ENCODE assay signal across 8 cellular contexts in the genomic region with DNA sequence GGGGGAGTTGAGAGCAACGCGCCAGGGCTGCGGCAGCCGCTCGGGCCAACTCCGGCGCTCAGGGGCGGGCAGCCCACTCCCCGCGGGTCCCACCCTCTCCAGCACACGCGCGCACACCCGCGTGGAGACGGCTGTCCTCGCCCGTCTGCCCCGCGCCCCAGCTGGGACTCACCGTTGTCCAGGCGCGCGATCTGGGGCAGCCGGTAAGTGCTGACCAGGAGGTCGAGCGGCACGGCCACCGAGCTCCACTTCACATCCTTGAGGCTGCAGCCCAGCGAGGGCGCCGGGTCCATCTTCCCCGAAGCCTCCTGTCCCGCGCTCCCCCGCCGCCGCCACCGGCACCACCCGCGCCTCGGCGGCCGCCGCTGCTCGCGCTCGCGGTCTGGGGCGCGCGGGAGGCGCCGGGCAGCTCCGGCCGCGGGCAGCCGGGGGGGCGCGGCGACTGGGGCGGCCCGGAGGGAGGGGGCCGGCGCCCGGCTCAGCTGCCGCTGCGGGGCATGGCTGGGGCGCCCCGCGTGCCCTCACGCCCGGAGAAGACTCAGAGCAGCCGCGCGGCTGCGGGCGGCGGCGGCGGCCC. TPM values are rescaled to one million over a fixed set of nuclear protein-coding genes. Genes with fewer than 3 reads are reported as not detected.
A peak's percentile ranks its signal among the peaks of the same experiment; 100 is the strongest.
DNase-seq lines count a peak whose midpoint lies in the region; ATAC-seq, FAIRE-seq and TF ChIP-seq lines count a peak whose summit lies in the region.

No MANE protein-coding gene starts in this region.

- H3K27ac ChIP-seq in HEK293 (ENCODE audit: extremely low read depth, low read depth, low read length) (peak overlapping the region; percentile 70; the same call in 1 of the 2 replicates), endothelial cell of umbilical vein (ENCODE audit: insufficient read depth, low read depth, low read length) (peak overlapping the region; percentile 9)

- DNase-seq in EH (ENCODE audit: low read depth) (peak; percentile 13), T-helper 17 cell (no peak), endothelial cell of umbilical vein (ENCODE audit: low read depth, low spot score) (peak; percentile 42), mucosa of gallbladder (ENCODE audit: low spot score) (peak; percentile 21), cerebellum (ENCODE audit: low spot score) (no peak)

- peak overlapping the region; percentile 68 for H3K4me2 ChIP-seq in endothelial cell of umbilical vein (ENCODE audit: insufficient read depth, low read length)

- H3K4me3 ChIP-seq in HEK293 (ENCODE audit: low read depth, low read length) (peak overlapping the region; percentile 83), endothelial cell of umbilical vein (replicated peaks in 1 of 3; ENCODE audit: insufficient read depth in 1 of 3, low read depth in 1 of 3, low read length in 3 of 3) (peak overlapping the region; percentile 34 to 45 (median 44))

- no peaks in the 10 kb centered on the region for H3K9me1 ChIP-seq in endothelial cell of umbilical vein (replicated peaks; ENCODE audit: control insufficient read depth, extremely low read depth, insufficient read depth, low read length)

- H2AFZ ChIP-seq in endothelial cell of umbilical vein (ENCODE audit: low read depth, low read length), result peak overlapping the region; percentile 41

- TF ChIP-seq POLR2A in endothelial cell of umbilical vein (IDR thresholded peaks at IDR 0.05; ENCODE audit: low read depth, low read length), result no peak

- no peaks in the 10 kb centered on the region for H3K36me3 ChIP-seq in HEK293 (ENCODE audit: control insufficient read depth in 2 of 2, insufficient read depth in 1 of 2, low read length in 2 of 2)
- no peaks in the 10 kb centered on the region for H3K36me3 ChIP-seq in endothelial cell of umbilical vein (ENCODE audit: control insufficient read depth in 2 of 2, extremely low read depth in 1 of 2, insufficient read depth in 2 of 2, low read length in 2 of 2)

- H3K9ac ChIP-seq in endothelial cell of umbilical vein (replicated peaks; ENCODE audit: extremely low read depth, insufficient read depth, low read length), result peak overlapping the region; percentile 5

- intact Hi-C loops in endothelial cell of umbilical vein (cut with micrococcal nuclease), result loop anchor here (1.0 to 2.0 kb wide), 4 partner anchors 87 to 377 kb away; no protein-coding TSS in a partner anchor

- peaks cover 24% of the 10 kb centered on the region for H3K4me1 Mint-ChIP-seq in T-helper 17 cell

- no peaks in the 10 kb centered on the region for H3K9me3 ChIP-seq in HEK293 (ENCODE audit: control insufficient read depth, insufficient read depth, low read depth, low read length)
- H3K9me3 ChIP-seq in T-helper 17 cell (ENCODE audit: control insufficient read depth, low read length, poor library complexity, severe bottlenecking), result no peaks in the 10 kb centered on the region
- no peaks in the 10 kb centered on the region for H3K9me3 ChIP-seq in endothelial cell of umbilical vein (replicated peaks; ENCODE audit: control insufficient read depth, insufficient read depth, low read length)

- H3K4me1 ChIP-seq in HEK293 (ENCODE audit: control insufficient read depth, insufficient read depth, low read length) (peaks cover 3% of the 10 kb centered on the region; the same call in 1 of the 2 replicates), endothelial cell of umbilical vein (ENCODE audit: control insufficient read depth, extremely low read depth, insufficient read depth, low read length) (peaks cover 13% of the 10 kb centered on the region)

- dilution Hi-C loops in endothelial cell of umbilical vein (cut with MboI; ENCODE audit: extremely low pct_ligation_motif_present, low sequenced_read_pairs), result no loop called here

- peaks cover 41% of the 10 kb centered on the region for H3K27me3 Mint-ChIP-seq in T-helper 17 cell

- H3K36me3 Mint-ChIP-seq in T-helper 17 cell (ENCODE audit: low read depth), result peaks cover 2% of the 10 kb centered on the region

- CTCF ChIA-PET in HEK293 (lab: Yijun Ruan, JAX), result interaction anchor here (0.6 to 6.0 kb wide), 52 partner anchors 9 to 453 kb away, joined by 3 to 62 read pairs (median 4); no protein-coding TSS in a partner anchor
- CTCF ChIA-PET in endothelial cell of umbilical vein (lab: Charles Lee), result interaction anchor here (0.6 to 7.8 kb wide), 43 partner anchors 9 to 385 kb away, joined by 3 to 295 read pairs (median 4); no protein-coding TSS in a partner anchor

- BruUV-seq in endothelial cell of umbilical vein (replicated peaks; lab: Mats Ljungman, UMichigan), result no TSS peak

- POLR2A ChIA-PET in HEK293 (lab: Yijun Ruan, JAX) (interaction anchor here (0.7 to 2.7 kb wide), 19 partner anchors 10 to 313 kb away, joined by 3 to 16 read pairs (median 4); no protein-coding TSS in a partner anchor), endothelial cell of umbilical vein (lab: Charles Lee) (interaction anchor here (1.0 kb wide), 1 partner anchor 181 kb away, joined by 3 read pairs; no protein-coding TSS in a partner anchor)

- ATAC-seq in T-helper 17 cell, result no peak
- no peak for ATAC-seq in HG03469 (IDR thresholded peaks at IDR 0.05; ENCODE audit: unreplicated experiment)
- ATAC-seq in GM18502 (IDR thresholded peaks at IDR 0.05; ENCODE audit: poor library complexity, unreplicated experiment), result no peak

- no peak overlapping the region for H3K27ac Mint-ChIP-seq in T-helper 17 cell

- no peaks in the 10 kb centered on the region for H3K79me2 ChIP-seq in endothelial cell of umbilical vein (ENCODE audit: control insufficient read depth, insufficient read depth, low read length)

- no peaks in the 10 kb centered on the region for H4K20me1 ChIP-seq in endothelial cell of umbilical vein (replicated peaks; ENCODE audit: control insufficient read depth, extremely low read depth, insufficient read depth, low read length)

- no peak for FAIRE-seq in endothelial cell of umbilical vein (lab: Jason Lieb, UNC)

- TF ChIP-seq CTCF in HEK293 (tag by site-specific recombination; IDR thresholded peaks at IDR 0.05) (no peak; the same call in 1 of the 2 replicates), endothelial cell of umbilical vein (IDR thresholded peaks at IDR 0.05; ENCODE audit: extremely low read depth in 1 of 2, insufficient read depth in 1 of 2, low read depth in 1 of 2, low read length in 2 of 2) (no peak)

- peaks cover 18 to 22% of the 10 kb centered on the region in 2 experiments for H3K27me3 ChIP-seq in endothelial cell of umbilical vein (ENCODE audit: control insufficient read depth in 2 of 2, insufficient read depth in 2 of 2, low read length in 2 of 2)

- peak overlapping the region; percentile 91 for H3K4me3 Mint-ChIP-seq in T-helper 17 cell

TF ChIP-seq in HEK293, 187 proteins besides CTCF, POLR2A, EP300 and RAD21 (continues in another document):
- TF ChIP-seq ZSCAN16 (tag by site-specific recombination; IDR thresholded peaks at IDR 0.05), result no peak
- no peak for TF ChIP-seq ZNF248 (tag by site-specific recombination; IDR thresholded peaks at IDR 0.05)
- no peak for TF ChIP-seq ZNF133 (tag by site-specific recombination; IDR thresholded peaks at IDR 0.05)

TF ChIP-seq in endothelial cell of umbilical vein, 7 proteins besides CTCF, POLR2A, EP300 and RAD21:
- TF ChIP-seq POLR2AphosphoS5 (IDR thresholded peaks at IDR 0.05; ENCODE audit: insufficient read depth, low read depth, low read length), result no peak
- TF ChIP-seq GATA2 (IDR thresholded peaks at IDR 0.05; ENCODE audit: insufficient read depth, insufficient read length, low read depth, low read length), result no peak
- TF ChIP-seq MYC (IDR thresholded peaks at IDR 0.05; ENCODE audit: low read depth, low read length), result no peak
- no peak for TF ChIP-seq EZH2 (IDR thresholded peaks at IDR 0.05; ENCODE audit: borderline replicate concordance, low read depth, low read length, severe bottlenecking)
- no peak for TF ChIP-seq JUN (IDR thresholded peaks at IDR 0.05; ENCODE audit: borderline replicate concordance, insufficient read depth, insufficient read length, low read depth)
- no peak for TF ChIP-seq MAX (IDR thresholded peaks at IDR 0.05; ENCODE audit: insufficient read depth, insufficient read length)
- TF ChIP-seq FOS (IDR thresholded peaks at IDR 0.05; ENCODE audit: borderline replicate concordance, insufficient read depth, low read length), result no peak
TF ChIP-seq in endothelial cell of umbilical vein: peak in this region for 0.

RNA-seq across cellular contexts. Expression of gene GAREM1, which starts 0.5 kb away (rescaled TPM):
- total RNA-seq in T-helper 17 cell, result under 1 TPM; 0.10 to 0.13 TPM
- 1.0 and 1.1 TPM in 2 replicates for total RNA-seq in endothelial cell of umbilical vein
- 0.59 and 0.69 TPM in 2 replicates for polyA plus RNA-seq in endothelial cell of umbilical vein
- 0.69 and 0.84 TPM in 2 replicates for polyA plus RNA-seq in endothelial cell of umbilical vein (2011; cell fraction: cytosol; rRNA removed)
- 0.88 and 1.2 TPM in 2 replicates for polyA plus RNA-seq in endothelial cell of umbilical vein (2011; cell fraction: nucleus; rRNA removed)
- 0.68 and 0.90 TPM in 2 replicates for polyA plus RNA-seq in endothelial cell of umbilical vein (2012)
- 1.8 and 1.9 TPM in 2 replicates for polyA minus RNA-seq in endothelial cell of umbilical vein
- 4.0 TPM for polyA minus RNA-seq in endothelial cell of umbilical vein (2011; cell fraction: cytosol; rRNA and poly(A)+ RNA removed)
- 1.1 and 1.2 TPM in 2 replicates for polyA minus RNA-seq in endothelial cell of umbilical vein (2011; cell fraction: nucleus; rRNA and poly(A)+ RNA removed)
- total RNA-seq in mucosa of gallbladder, result 10.7 TPM
- 12.9 TPM for total RNA-seq in cerebellum

Comparison
In these comparisons a context has a peak if more than half of its experiments do, and no peak if none do; other contexts are left out.
1. DNase-seq: peak in EH (single experiment), endothelial cell of umbilical vein (single experiment) and mucosa of gallbladder (single experiment); none in T-helper 17 cell (0 of 3) and cerebellum (single experiment).